In genomic region chr1:121525355-121525754, GRCh38 we compare ENCODE assay signal across 3 cellular contexts.
TF ChIP-seq lines count a peak whose summit lies in the region.

No MANE protein-coding gene starts in this region.

TF ChIP-seq in IMR-90, 13 proteins besides CTCF, POLR2A, EP300 and RAD21:
- TF ChIP-seq NFE2L2 (IDR thresholded peaks at IDR 0.05; ENCODE audit: low read depth, low read length) (no peak), CEBPB (IDR thresholded peaks at IDR 0.05; ENCODE audit: low read depth, low read length) (peak; percentile 96), RCOR1 (IDR thresholded peaks at IDR 0.05; ENCODE audit: insufficient replicate concordance, low read length) (no peak)

TF ChIP-seq in K562, 482 proteins besides CTCF, POLR2A, EP300 and RAD21 (continues in another document):
- TF ChIP-seq HNRNPL (IDR thresholded peaks at IDR 0.05; ENCODE audit: low read depth, low read length) (no peak), ZBTB17 (CRISPR knock-in tag; IDR thresholded peaks at IDR 0.05) (no peak), KDM4B (IDR thresholded peaks at IDR 0.05; ENCODE audit: borderline replicate concordance in 2 of 2, low read depth in 1 of 2) (no peak), SIN3B (IDR thresholded peaks at IDR 0.05; ENCODE audit: low read depth) (no peak), ATF3 (IDR thresholded peaks at IDR 0.05) (0 out of 2 replicates have a peak, but pooled peaks have one; percentile 16), ATF3 (CRISPR knock-in tag; conservative IDR thresholded peaks at IDR 0.05) (no peak), ZNF134 (CRISPR knock-in tag; conservative IDR thresholded peaks at IDR 0.05) (no peak), NR2F6 (CRISPR knock-in tag; IDR thresholded peaks at IDR 0.05) (no peak), ZNF512 (tag; IDR thresholded peaks at IDR 0.05) (no peak), GTF2E2 (tag; IDR thresholded peaks at IDR 0.05) (no peak), E2F1 (CRISPR knock-in tag; IDR thresholded peaks at IDR 0.05) (no peak), KAT2B (IDR thresholded peaks at IDR 0.05; ENCODE audit: low read depth, low read length) (no peak), MECOM (CRISPR knock-in tag; IDR thresholded peaks at IDR 0.05) (no peak), CEBPG (CRISPR knock-in tag; IDR thresholded peaks at IDR 0.05) (no peak), CEBPG (tag; conservative IDR thresholded peaks at IDR 0.05 in 1 of 2, IDR thresholded peaks at IDR 0.05 in 1 of 2) (peak; percentile 90 to 100), POLR2B (IDR thresholded peaks at IDR 0.05; ENCODE audit: low read depth, partially characterized antibody) (no peak), NCOR1 (IDR thresholded peaks at IDR 0.05) (no peak), ZNF12 (CRISPR knock-in tag; IDR thresholded peaks at IDR 0.05) (no peak), HIVEP1 (CRISPR knock-in tag; IDR thresholded peaks at IDR 0.05) (no peak), E2F8 (IDR thresholded peaks at IDR 0.05; ENCODE audit: low read depth, partially characterized antibody) (no peak), ZNF41 (CRISPR knock-in tag; conservative IDR thresholded peaks at IDR 0.05) (no peak), ZNF280B (CRISPR knock-in tag; IDR thresholded peaks at IDR 0.05) (no peak), GMEB1 (CRISPR knock-in tag; IDR thresholded peaks at IDR 0.05) (no peak)

TF ChIP-seq in HepG2, 621 proteins besides CTCF, POLR2A, EP300 and RAD21 (continued from another document):
- peak; percentile 86 for TF ChIP-seq CEBPG (CRISPR knock-in tag; IDR thresholded peaks at IDR 0.05)
- no peak for TF ChIP-seq ZBTB7A (CRISPR knock-in tag; IDR thresholded peaks at IDR 0.05)
- peak; percentile 94 for TF ChIP-seq CEBPB (IDR thresholded peaks at IDR 0.05; ENCODE audit: borderline replicate concordance, low read depth, low read length)
